In the genomic region with DNA sequence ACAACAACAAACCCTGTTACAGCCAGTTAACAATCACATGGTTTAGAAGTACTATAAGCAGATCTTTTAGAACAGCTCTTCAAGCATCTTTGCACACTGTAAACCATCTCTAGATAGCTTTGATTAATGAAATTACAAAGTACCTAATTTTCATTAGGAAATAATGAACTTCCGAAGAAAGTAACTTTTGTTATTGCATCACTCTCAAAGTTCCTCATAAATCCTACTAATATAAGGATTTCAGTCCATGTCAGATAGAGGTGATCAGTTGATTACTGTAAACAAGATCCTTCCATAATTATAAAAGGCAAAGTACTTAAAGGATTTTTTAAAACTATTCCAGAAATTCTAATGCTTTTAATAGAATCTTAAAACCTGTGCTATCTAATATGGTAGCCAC, we compare ENCODE assay signal across 30 cellular contexts.
"Had no signal": no experiment of that assay in that cellular context is flagged by ENCODE, and none has a peak within 500 bp of the region (broad histone marks: within the 10 kb centered on the region; RNA-seq: fewer than 3 reads in every experiment).

No MANE protein-coding gene starts in this region.

- H3K9me3 ChIP-seq: gastrocnemius medialis had no signal

- H3K4me3 Mint-ChIP-seq: activated CD4-positive, alpha-beta memory T cell treated with anti-CD3 and anti-CD28 coated beads for 36 hours; activated CD4-positive, alpha-beta T cell treated with anti-CD3 and anti-CD28 coated beads for 36 hours; activated CD4-positive, alpha-beta T cell treated with anti-CD3 and anti-CD28 coated beads, Interleukin-2, amount 10 ng/mL, durations not matched to agents 24 days and 14 days; activated CD8-positive, alpha-beta memory T cell treated with anti-CD3 and anti-CD28 coated beads, Interleukin-2, amount 10 ng/mL, durations not matched to agents 7 days and 5 days; activated CD8-positive, alpha-beta T cell treated with anti-CD3 and anti-CD28 coated beads, Interleukin-2, amount 10 ng/mL, durations not matched to agents 7 days and 5 days; activated naive CD4-positive, alpha-beta T cell treated with anti-CD3 and anti-CD28 coated beads, Interleukin-2, amount 10 ng/mL, durations not matched to agents 7 days and 5 days; activated naive CD8-positive, alpha-beta T cell treated with anti-CD3 and anti-CD28 coated beads, Interleukin-2, amount 10 ng/mL, durations not matched to agents 7 days and 5 days; central memory CD8-positive, alpha-beta T cell; dendritic cell treated with granulocyte-macrophage colony-stimulating factor and Interleukin-4, amounts not matched to agents 40 ng/mL and 50 ng/mL, for 4 days; effector memory CD8-positive, alpha-beta T cell had no signal

- H3K27me3 ChIP-seq: ascending aorta, brain microvascular endothelial cell, dorsolateral prefrontal cortex, esophagus muscularis mucosa, foreskin keratinocyte, gastrocnemius medialis, heart left ventricle had no signal

- H3K4me1 ChIP-seq: ascending aorta, esophagus muscularis mucosa, foreskin keratinocyte, gastrocnemius medialis, heart left ventricle had no signal

- H3K36me3 ChIP-seq: ascending aorta, brain microvascular endothelial cell, esophagus muscularis mucosa, gastrocnemius medialis, heart left ventricle had no signal

- H3K27ac Mint-ChIP-seq: activated CD4-positive, alpha-beta memory T cell treated with anti-CD3 and anti-CD28 coated beads for 36 hours; activated CD4-positive, alpha-beta T cell treated with anti-CD3 and anti-CD28 coated beads for 36 hours; activated CD4-positive, alpha-beta T cell treated with anti-CD3 and anti-CD28 coated beads, Interleukin-2, amount 10 ng/mL, durations not matched to agents 24 days and 14 days; activated CD8-positive, alpha-beta memory T cell treated with anti-CD3 and anti-CD28 coated beads, Interleukin-2, amount 10 ng/mL, durations not matched to agents 7 days and 5 days; activated CD8-positive, alpha-beta T cell treated with anti-CD3 and anti-CD28 coated beads, Interleukin-2, amount 10 ng/mL, durations not matched to agents 7 days and 5 days; activated naive CD4-positive, alpha-beta T cell treated with anti-CD3 and anti-CD28 coated beads, Interleukin-2, amount 10 ng/mL, durations not matched to agents 7 days and 5 days; activated naive CD4-positive, alpha-beta T cell treated with anti-CD3 and anti-CD28 coated beads, Interleukin-2, amount 50 U/mL, for 72 hours; activated naive CD8-positive, alpha-beta T cell treated with anti-CD3 and anti-CD28 coated beads, Interleukin-2, amount 10 ng/mL, durations not matched to agents 7 days and 5 days; dendritic cell treated with granulocyte-macrophage colony-stimulating factor and Interleukin-4, amounts not matched to agents 40 ng/mL and 50 ng/mL, for 4 days; effector memory CD8-positive, alpha-beta T cell had no signal

- H3K9me3 Mint-ChIP-seq: activated CD4-positive, alpha-beta T cell treated with anti-CD3 and anti-CD28 coated beads, Interleukin-2, amount 10 ng/mL, durations not matched to agents 24 days and 14 days; activated naive CD4-positive, alpha-beta T cell treated with anti-CD3 and anti-CD28 coated beads, Interleukin-2, amount 50 U/mL, for 72 hours; central memory CD8-positive, alpha-beta T cell; effector memory CD8-positive, alpha-beta T cell had no signal

- FAIRE-seq: bronchial epithelial cell had no signal

- H3K27me3 Mint-ChIP-seq: activated CD4-positive, alpha-beta memory T cell treated with anti-CD3 and anti-CD28 coated beads for 36 hours; activated CD4-positive, alpha-beta T cell treated with anti-CD3 and anti-CD28 coated beads for 36 hours; activated CD4-positive, alpha-beta T cell treated with anti-CD3 and anti-CD28 coated beads, Interleukin-2, amount 10 ng/mL, durations not matched to agents 24 days and 14 days; activated CD8-positive, alpha-beta memory T cell treated with anti-CD3 and anti-CD28 coated beads, Interleukin-2, amount 10 ng/mL, durations not matched to agents 7 days and 5 days; activated naive CD4-positive, alpha-beta T cell treated with anti-CD3 and anti-CD28 coated beads, Interleukin-2, amount 10 ng/mL, durations not matched to agents 7 days and 5 days; activated naive CD8-positive, alpha-beta T cell treated with anti-CD3 and anti-CD28 coated beads, Interleukin-2, amount 10 ng/mL, durations not matched to agents 7 days and 5 days; central memory CD8-positive, alpha-beta T cell; dendritic cell treated with granulocyte-macrophage colony-stimulating factor and Interleukin-4, amounts not matched to agents 40 ng/mL and 50 ng/mL, for 4 days; effector memory CD8-positive, alpha-beta T cell had no signal

- H3K4me1 Mint-ChIP-seq: activated CD4-positive, alpha-beta T cell treated with anti-CD3 and anti-CD28 coated beads, Interleukin-2, amount 10 ng/mL, durations not matched to agents 24 days and 14 days; activated CD8-positive, alpha-beta memory T cell treated with anti-CD3 and anti-CD28 coated beads, Interleukin-2, amount 10 ng/mL, durations not matched to agents 7 days and 5 days; activated naive CD4-positive, alpha-beta T cell treated with anti-CD3 and anti-CD28 coated beads, Interleukin-2, amount 10 ng/mL, durations not matched to agents 7 days and 5 days; activated naive CD8-positive, alpha-beta T cell treated with anti-CD3 and anti-CD28 coated beads, Interleukin-2, amount 10 ng/mL, durations not matched to agents 7 days and 5 days had no signal

- ATAC-seq: activated CD4-positive, alpha-beta T cell treated with anti-CD3 and anti-CD28 coated beads for 36 hours; activated CD8-positive, alpha-beta memory T cell treated with anti-CD3 and anti-CD28 coated beads, Interleukin-2, amount 10 ng/mL, durations not matched to agents 7 days and 5 days; activated CD8-positive, alpha-beta T cell treated with anti-CD3 and anti-CD28 coated beads, Interleukin-2, amount 10 ng/mL, durations not matched to agents 7 days and 5 days; activated naive CD4-positive, alpha-beta T cell treated with anti-CD3 and anti-CD28 coated beads, Interleukin-2, amount 50 U/mL, for 72 hours; effector memory CD8-positive, alpha-beta T cell; foreskin keratinocyte; gastrocnemius medialis; heart left ventricle had no signal

- H3K27ac ChIP-seq: ascending aorta, brain microvascular endothelial cell, coronary artery, dorsolateral prefrontal cortex, esophagus muscularis mucosa, foreskin keratinocyte, gastrocnemius medialis, heart left ventricle had no signal

- DNase-seq: activated CD4-positive, alpha-beta memory T cell treated with anti-CD3 and anti-CD28 coated beads for 36 hours; activated CD4-positive, alpha-beta T cell treated with anti-CD3 and anti-CD28 coated beads for 36 hours; activated CD4-positive, alpha-beta T cell treated with anti-CD3 and anti-CD28 coated beads, Interleukin-2, amount 10 ng/mL, durations not matched to agents 24 days and 14 days; activated CD4-positive, CD25-positive, alpha-beta regulatory T cell; activated CD4-positive, CD25-positive, alpha-beta regulatory T cell treated with anti-CD3 and anti-CD28 coated beads, Interleukin-2, amount 50 U/mL, for 72 hours; activated CD8-positive, alpha-beta memory T cell treated with anti-CD3 and anti-CD28 coated beads, Interleukin-2, amount 10 ng/mL, durations not matched to agents 7 days and 5 days; activated CD8-positive, alpha-beta memory T cell treated with anti-CD3 and anti-CD28 coated beads, Interleukin-2, amount 50 U/mL, for 4 hours; activated CD8-positive, alpha-beta T cell treated with anti-CD3 and anti-CD28 coated beads, Interleukin-2, amount 10 ng/mL, durations not matched to agents 7 days and 5 days; activated gamma-delta T cell; activated naive CD4-positive, alpha-beta T cell; activated naive CD4-positive, alpha-beta T cell treated with anti-CD3 and anti-CD28 coated beads, Interleukin-2, amount 10 ng/mL, durations not matched to agents 7 days and 5 days; activated naive CD8-positive, alpha-beta T cell treated with anti-CD3 and anti-CD28 coated beads, Interleukin-2, amount 10 ng/mL, durations not matched to agents 7 days and 5 days; activated T-cell treated with anti-CD3 and anti-CD28 coated beads, Interleukin-2, amount 50 U/mL, for 1 hour; activated T-cell treated with anti-CD3 and anti-CD28 coated beads, Interleukin-2, amount 50 U/mL, for 48 hours; brain microvascular endothelial cell; dorsolateral prefrontal cortex; effector memory CD8-positive, alpha-beta T cell; erythroblast; foreskin keratinocyte; gastrocnemius medialis; glutamatergic neuron; heart left ventricle; T-helper 2 cell had no signal

- H3K4me3 ChIP-seq: ascending aorta, coronary artery, dorsolateral prefrontal cortex, esophagus muscularis mucosa, gastrocnemius medialis, heart left ventricle had no signal

- H3K36me3 Mint-ChIP-seq: activated CD8-positive, alpha-beta memory T cell treated with anti-CD3 and anti-CD28 coated beads, Interleukin-2, amount 10 ng/mL, durations not matched to agents 7 days and 5 days; activated naive CD4-positive, alpha-beta T cell treated with anti-CD3 and anti-CD28 coated beads, Interleukin-2, amount 10 ng/mL, durations not matched to agents 7 days and 5 days had no signal
